10 cellular contexts compared by ENCODE assay signal in the genomic region with DNA sequence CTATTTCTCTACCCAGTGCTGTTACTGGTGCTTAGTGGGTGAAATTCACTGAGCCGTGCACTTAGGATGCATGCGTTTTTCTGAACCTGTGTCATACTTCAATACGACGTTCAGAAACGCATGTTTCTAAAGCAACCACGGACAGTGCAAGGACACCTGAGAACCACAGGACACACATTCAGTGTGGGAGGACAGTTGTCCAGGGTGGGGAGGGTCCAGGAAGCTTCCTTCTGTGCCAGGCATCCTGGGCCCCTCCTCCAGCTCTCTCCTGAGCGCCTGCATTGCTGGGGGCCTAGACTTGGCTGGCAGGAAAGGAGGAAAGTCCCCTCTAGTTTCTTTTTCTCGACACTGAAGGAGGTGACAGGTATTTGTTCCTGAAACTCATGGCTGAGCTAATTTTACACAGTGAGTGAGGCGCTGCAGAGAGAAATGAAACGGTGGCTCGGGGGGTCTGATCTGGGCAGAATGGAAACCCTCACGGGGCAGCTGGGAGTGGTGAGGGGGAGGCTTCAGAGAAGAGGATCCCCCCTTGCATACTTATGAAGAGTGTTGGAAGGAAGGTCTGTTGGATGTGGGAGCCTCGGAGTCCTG.
DNase-seq lines count a peak whose midpoint lies in the region; ATAC-seq, FAIRE-seq and TF ChIP-seq lines count a peak whose summit lies in the region.
"Had no signal": no experiment of that assay in that cellular context is flagged by ENCODE, and none has a peak within 500 bp of the region (broad histone marks: within the 10 kb centered on the region; RNA-seq: fewer than 3 reads in every experiment).

No MANE protein-coding gene starts in this region.

- H3K9me3 Mint-ChIP-seq in activated CD4-positive, alpha-beta T cell treated with anti-CD3 and anti-CD28 coated beads, Interleukin-2, amount 10 ng/mL, durations not matched to agents 24 days and 14 days, result peaks cover 6% of the 10 kb centered on the region
- no peaks in the 10 kb centered on the region for H3K9me3 Mint-ChIP-seq in activated T-cell treated with anti-CD3 and anti-CD28 coated beads, Interleukin-2, amount 50 U/mL, for 24 hours
- peaks cover 4% of the 10 kb centered on the region for H3K9me3 Mint-ChIP-seq in stimulated activated memory B cell treated with anti-CD40 and anti-IgM and Interleukin-4, amounts not matched to agents 10 μg/mL and 1 μg/mL and 100 μg/mL, for 72 hours

- peaks cover 66% of the 10 kb centered on the region for H3K4me1 Mint-ChIP-seq in activated CD4-positive, alpha-beta T cell treated with anti-CD3 and anti-CD28 coated beads, Interleukin-2, amount 10 ng/mL, durations not matched to agents 24 days and 14 days
- H3K4me1 Mint-ChIP-seq in activated T-cell treated with anti-CD3 and anti-CD28 coated beads, Interleukin-2, amount 50 U/mL, for 24 hours (ENCODE audit: low read depth), result peaks cover 92% of the 10 kb centered on the region
- H3K4me1 Mint-ChIP-seq in stimulated activated memory B cell treated with anti-CD40 and anti-IgM and Interleukin-4, amounts not matched to agents 10 μg/mL and 1 μg/mL and 100 μg/mL, for 72 hours, result peaks cover 89% of the 10 kb centered on the region

- no peak overlapping the region for H2AFZ ChIP-seq in osteoblast (ENCODE audit: low read length)
- H2AFZ ChIP-seq in HepG2 (ENCODE audit: low read length), result no peak overlapping the region

- H4K20me1 ChIP-seq in osteoblast (ENCODE audit: insufficient read depth, low read length) (no peaks in the 10 kb centered on the region), HepG2 (ENCODE audit: insufficient read depth, low read length) (no peaks in the 10 kb centered on the region)

- in situ Hi-C loops in HepG2 (cut with HindIII; ENCODE audit: extremely low pct_ligation_motif_present, low pct_unique_long_range_greater_than_20kb), result loop anchor here (5.0 kb wide), 1 partner anchor 167 kb away; no protein-coding TSS in a partner anchor

- H3K4me1 ChIP-seq in osteoblast (ENCODE audit: insufficient read depth, low read length) (no peaks in the 10 kb centered on the region), HepG2 (ENCODE audit: insufficient read depth, low read length) (peaks cover 8% of the 10 kb centered on the region; the same call in 1 of the 2 replicates)
- H3K4me1 ChIP-seq: breast epithelium had no signal

- H3K4me3 Mint-ChIP-seq in activated CD4-positive, alpha-beta T cell treated with anti-CD3 and anti-CD28 coated beads, Interleukin-2, amount 10 ng/mL, durations not matched to agents 24 days and 14 days, result peak overlapping the region; percentile 81
- H3K4me3 Mint-ChIP-seq in activated T-cell treated with anti-CD3 and anti-CD28 coated beads, Interleukin-2, amount 50 U/mL, for 24 hours, result peak overlapping the region; percentile 58
- H3K4me3 Mint-ChIP-seq in stimulated activated memory B cell treated with anti-CD40 and anti-IgM and Interleukin-4, amounts not matched to agents 10 μg/mL and 1 μg/mL and 100 μg/mL, for 72 hours, result peak overlapping the region; percentile 66

- no peaks in the 10 kb centered on the region for H3K79me2 ChIP-seq in osteoblast (ENCODE audit: insufficient read depth, low read length)
- no peaks in the 10 kb centered on the region for H3K79me2 ChIP-seq in HepG2 (ENCODE audit: insufficient read depth, low read length)

- H3K9ac ChIP-seq in HepG2 (ENCODE audit: insufficient read depth, low read depth, low read length), result no peak overlapping the region

- ATAC-seq in HG02763 (IDR thresholded peaks at IDR 0.05; ENCODE audit: unreplicated experiment) (peak; percentile 47), HepG2 (no peak)
- ATAC-seq in stimulated activated memory B cell treated with anti-CD40 and anti-IgM and Interleukin-4, amounts not matched to agents 10 μg/mL and 1 μg/mL and 100 μg/mL, for 72 hours, result peak; percentile 80

- H3K27me3 Mint-ChIP-seq in activated CD4-positive, alpha-beta T cell treated with anti-CD3 and anti-CD28 coated beads, Interleukin-2, amount 10 ng/mL, durations not matched to agents 24 days and 14 days, result no peaks in the 10 kb centered on the region
- peaks cover 6% of the 10 kb centered on the region for H3K27me3 Mint-ChIP-seq in activated T-cell treated with anti-CD3 and anti-CD28 coated beads, Interleukin-2, amount 50 U/mL, for 24 hours
- no peaks in the 10 kb centered on the region for H3K27me3 Mint-ChIP-seq in stimulated activated memory B cell treated with anti-CD40 and anti-IgM and Interleukin-4, amounts not matched to agents 10 μg/mL and 1 μg/mL and 100 μg/mL, for 72 hours

- no peaks in the 10 kb centered on the region for H3K36me3 Mint-ChIP-seq in activated CD4-positive, alpha-beta T cell treated with anti-CD3 and anti-CD28 coated beads, Interleukin-2, amount 10 ng/mL, durations not matched to agents 24 days and 14 days (ENCODE audit: low read depth)
- H3K36me3 Mint-ChIP-seq in activated T-cell treated with anti-CD3 and anti-CD28 coated beads, Interleukin-2, amount 50 U/mL, for 24 hours (ENCODE audit: low read depth), result no peaks in the 10 kb centered on the region
- no peaks in the 10 kb centered on the region for H3K36me3 Mint-ChIP-seq in stimulated activated memory B cell treated with anti-CD40 and anti-IgM and Interleukin-4, amounts not matched to agents 10 μg/mL and 1 μg/mL and 100 μg/mL, for 72 hours

- CTCF ChIA-PET in HepG2 (lab: Yijun Ruan, JAX; ENCODE audit: low intra/inter-chr PET ratio, low total read pairs), result interaction anchor here (2.2 to 4.3 kb wide), 2 partner anchors 168 to 171 kb away, joined by 7 to 108 read pairs; no protein-coding TSS in a partner anchor

- no peak overlapping the region for H3K4me2 ChIP-seq in osteoblast (ENCODE audit: insufficient read depth, low read length)
- no peak overlapping the region for H3K4me2 ChIP-seq in HepG2 (ENCODE audit: low read depth, low read length)

- TF ChIP-seq EP300 in HepG2 (IDR thresholded peaks at IDR 0.05; ENCODE audit: low read depth in 2 of 2, low read length in 2 of 2) (no peak), HepG2 (CRISPR knock-in tag; IDR thresholded peaks at IDR 0.05; ENCODE audit: borderline replicate concordance) (no peak)

- WGBS in HepG2 (ENCODE audit: low lambda C conversion rate), result 42% methylated on average over 13 of the region's 13 CpGs

- H3K27ac Mint-ChIP-seq in activated CD4-positive, alpha-beta T cell treated with anti-CD3 and anti-CD28 coated beads, Interleukin-2, amount 10 ng/mL, durations not matched to agents 24 days and 14 days, result peak overlapping the region; percentile 99
- H3K27ac Mint-ChIP-seq in activated T-cell treated with anti-CD3 and anti-CD28 coated beads, Interleukin-2, amount 50 U/mL, for 24 hours, result peak overlapping the region; percentile 93
- H3K27ac Mint-ChIP-seq in stimulated activated memory B cell treated with anti-CD40 and anti-IgM and Interleukin-4, amounts not matched to agents 10 μg/mL and 1 μg/mL and 100 μg/mL, for 72 hours, result peak overlapping the region; percentile 85

- no TSS peak for BruUV-seq in HepG2 (replicated peaks; lab: Mats Ljungman, UMichigan)

- H3K27ac ChIP-seq in osteoblast (ENCODE audit: low read depth, low read length) (no peak overlapping the region), HepG2 (ENCODE audit: extremely low read length, insufficient read depth, low read length) (no peak overlapping the region)
- H3K27ac ChIP-seq: breast epithelium had no signal

- H3K27me3 ChIP-seq in osteoblast (ENCODE audit: insufficient read depth, low read length) (peaks cover 32% of the 10 kb centered on the region), HepG2 (ENCODE audit: control insufficient read depth in 1 of 2, insufficient read depth in 2 of 2, low read length in 2 of 2) (peaks cover 0 to 40% of the 10 kb centered on the region in 2 experiments; a peak in 3 of 5 replicates)

- no peak for TF ChIP-seq POLR2A in HepG2 (IDR thresholded peaks at IDR 0.05; ENCODE audit: insufficient read depth in 1 of 2, low read depth in 2 of 2, low read length in 2 of 2)

- TF ChIP-seq CTCF in osteoblast (IDR thresholded peaks at IDR 0.05; ENCODE audit: extremely low read depth, low read depth, low read length), result no peak
- no peak for TF ChIP-seq CTCF in HepG2 (CRISPR knock-in tag; IDR thresholded peaks at IDR 0.05)

- intact Hi-C loops in activated CD4-positive, alpha-beta T cell treated with anti-CD3 and anti-CD28 coated beads, Interleukin-2, amount 10 ng/mL, durations not matched to agents 24 days and 14 days (cut with micrococcal nuclease), result loop anchor here (1.0 to 2.0 kb wide), 7 partner anchors 18 to 107 kb away; no protein-coding TSS in a partner anchor
- intact Hi-C loops in HepG2 (cut with micrococcal nuclease; ENCODE audit: unreplicated experiment), result no loop called here

- FAIRE-seq in HepG2 (lab: Jason Lieb, UNC), result no peak

- DNase-seq in activated CD4-positive, alpha-beta T cell treated with anti-CD3 and anti-CD28 coated beads, Interleukin-2, amount 10 ng/mL, durations not matched to agents 24 days and 14 days, result peak; percentile 74
- DNase-seq in activated CD4-positive, alpha-beta T cell treated with anti-CD3 and anti-CD28 coated beads, Interleukin-2, amount 50 U/mL, for 4 hours, result no peak
- DNase-seq in activated T-cell treated with anti-CD3 and anti-CD28 coated beads, Interleukin-2, amount 50 U/mL, for 24 hours, result peak; percentile 78
- no peak for DNase-seq in DMS114 treated with DMSO at 0.1 percent for 48 hours (lab: John Stamatoyannopoulos, UW; ENCODE audit: unreplicated experiment)
- DNase-seq in osteoblast (ENCODE audit: insufficient read length, low spot score, missing footprints), result no peak
- DNase-seq in HepG2 (ENCODE audit: low spot score), result no peak
- DNase-seq: T1000 had no signal

- no peak for TF ChIP-seq RAD21 in HepG2 (CRISPR knock-in tag; IDR thresholded peaks at IDR 0.05)

- no peaks in the 10 kb centered on the region for H3K36me3 ChIP-seq in osteoblast (ENCODE audit: insufficient read depth, low read length)
- no peaks in the 10 kb centered on the region for H3K36me3 ChIP-seq in HepG2 (replicated peaks in 1 of 2; ENCODE audit: control insufficient read depth in 1 of 2, insufficient read depth in 2 of 2, low read length in 2 of 2)
- H3K36me3 ChIP-seq: breast epithelium had no signal

- no peaks in the 10 kb centered on the region for H3K9me3 ChIP-seq in osteoblast (ENCODE audit: low read depth, low read length)
- H3K9me3 ChIP-seq in HepG2 (ENCODE audit: low read length), result no peaks in the 10 kb centered on the region
- H3K9me3 ChIP-seq: breast epithelium had no signal

- H3K4me3 ChIP-seq in osteoblast (ENCODE audit: insufficient read depth, low read length), result no peak overlapping the region
- no peak overlapping the region for H3K4me3 ChIP-seq in HepG2 (replicated peaks in 1 of 3; ENCODE audit: insufficient read depth in 1 of 3, low read depth in 2 of 3, low read length in 3 of 3)
- H3K4me3 ChIP-seq: breast epithelium had no signal

- POLR2A ChIA-PET in HepG2 (lab: Yijun Ruan, JAX), result no interaction called here

TF ChIP-seq in HepG2, 621 proteins besides CTCF, POLR2A, EP300 and RAD21 (continues in another document):
- TF ChIP-seq ZNF383 (CRISPR knock-in tag; IDR thresholded peaks at IDR 0.05; ENCODE audit: borderline replicate concordance), result no peak
- TF ChIP-seq ZNF546 (CRISPR knock-in tag; conservative IDR thresholded peaks at IDR 0.05), result no peak
- TF ChIP-seq NFKB2 (CRISPR knock-in tag; IDR thresholded peaks at IDR 0.05; ENCODE audit: borderline replicate concordance), result no peak
- no peak for TF ChIP-seq ZNF720 (CRISPR knock-in tag; IDR thresholded peaks at IDR 0.05)

Comparison
In these comparisons a context has a peak if more than half of its experiments do, and no peak if none do; other contexts are left out.
1. DNase-seq: peak in activated CD4-positive, alpha-beta T cell treated with anti-CD3 and anti-CD28 coated beads, Interleukin-2, amount 10 ng/mL, durations not matched to agents 24 days and 14 days (single experiment) and activated T-cell treated with anti-CD3 and anti-CD28 coated beads, Interleukin-2, amount 50 U/mL, for 24 hours (single experiment); none in activated CD4-positive, alpha-beta T cell treated with anti-CD3 and anti-CD28 coated beads, Interleukin-2, amount 50 U/mL, for 4 hours (0 of 2), DMS114 treated with DMSO at 0.1 percent for 48 hours (single experiment), osteoblast (single experiment) and HepG2 (single experiment).
2. Peak in every context shown above with its lines, with median percentiles within 50 percentile points of each other: H3K27ac Mint-ChIP-seq and H3K4me3 Mint-ChIP-seq.